ENCODE assay signal across 1 cellular context in genomic region chr7:150357771-150358427, GRCh38.
TF ChIP-seq lines count a peak whose summit lies in the region.

No MANE protein-coding gene starts in this region.

TF ChIP-seq in H1, 55 proteins besides CTCF, POLR2A, EP300 and RAD21:
- TF ChIP-seq EZH2 (IDR thresholded peaks at IDR 0.05; ENCODE audit: low read depth, low read length, severe bottlenecking) (no peak), BACH1 (IDR thresholded peaks at IDR 0.05; ENCODE audit: low read length) (no peak), TEAD4 (IDR thresholded peaks at IDR 0.05; ENCODE audit: low read depth, low read length) (no peak), GTF2F1 (IDR thresholded peaks at IDR 0.05; ENCODE audit: borderline replicate concordance, low read depth, low read length) (no peak), SIRT6 (IDR thresholded peaks at IDR 0.05; ENCODE audit: low read length) (no peak), NANOG (IDR thresholded peaks at IDR 0.05; ENCODE audit: insufficient read depth, low read depth, low read length, poor library complexity, severe bottlenecking) (no peak), TAF1 (IDR thresholded peaks at IDR 0.05; ENCODE audit: low read depth, low read length) (no peak), MAX (IDR thresholded peaks at IDR 0.05) (no peak), SAP30 (IDR thresholded peaks at IDR 0.05; ENCODE audit: insufficient read depth, insufficient replicate concordance, low read length) (no peak), GABPA (IDR thresholded peaks at IDR 0.05; ENCODE audit: borderline replicate concordance, insufficient read depth, low read length) (no peak), SP2 (IDR thresholded peaks at IDR 0.05; ENCODE audit: low read length) (no peak), CREB1 (IDR thresholded peaks at IDR 0.05) (no peak), ZNF274 (IDR thresholded peaks at IDR 0.05; ENCODE audit: borderline replicate concordance, extremely low read depth, low read length) (no peak), KDM1A (IDR thresholded peaks at IDR 0.05; ENCODE audit: borderline replicate concordance, low read length) (no peak), PHF8 (conservative IDR thresholded peaks at IDR 0.05; ENCODE audit: low read depth, low read length) (no peak), ATF3 (IDR thresholded peaks at IDR 0.05; ENCODE audit: insufficient read depth, low read depth, low read length) (no peak)
- TF ChIP-seq, protein P1, sequence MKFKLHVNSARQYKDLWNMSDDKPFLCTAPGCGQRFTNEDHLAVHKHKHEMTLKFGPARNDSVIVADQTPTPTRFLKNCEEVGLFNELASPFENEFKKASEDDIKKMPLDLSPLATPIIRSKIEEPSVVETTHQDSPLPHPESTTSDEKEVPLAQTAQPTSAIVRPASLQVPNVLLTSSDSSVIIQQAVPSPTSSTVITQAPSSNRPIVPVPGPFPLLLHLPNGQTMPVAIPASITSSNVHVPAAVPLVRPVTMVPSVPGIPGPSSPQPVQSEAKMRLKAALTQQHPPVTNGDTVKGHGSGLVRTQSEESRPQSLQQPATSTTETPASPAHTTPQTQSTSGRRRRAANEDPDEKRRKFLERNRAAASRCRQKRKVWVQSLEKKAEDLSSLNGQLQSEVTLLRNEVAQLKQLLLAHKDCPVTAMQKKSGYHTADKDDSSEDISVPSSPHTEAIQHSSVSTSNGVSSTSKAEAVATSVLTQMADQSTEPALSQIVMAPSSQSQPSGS (IDR thresholded peaks at IDR 0.05; ENCODE audit: low read length) = no peak
